ENCODE assay signal across 1 cellular context in the genomic region with DNA sequence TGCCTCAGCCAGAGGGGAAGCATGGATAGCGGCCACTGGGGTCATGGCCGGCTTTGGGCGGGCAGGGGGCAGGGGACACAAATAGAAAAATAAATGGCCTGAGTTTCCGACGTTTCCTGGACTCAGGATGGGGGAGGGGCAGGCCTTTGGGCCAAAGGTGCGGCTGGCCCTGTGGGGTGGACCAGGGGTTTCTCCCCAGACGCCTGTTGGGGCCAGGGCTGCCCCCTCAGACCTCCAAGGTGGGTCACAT.
TF ChIP-seq lines count a peak whose summit lies in the region.

No MANE protein-coding gene starts in this region.

TF ChIP-seq in GM23338, 12 proteins besides CTCF, POLR2A, EP300 and RAD21 (continued from another document):
- no peak for TF ChIP-seq REST (IDR thresholded peaks at IDR 0.05; ENCODE audit: unreplicated experiment)
- no peak for TF ChIP-seq ZNF462 (CRISPR knock-in tag; IDR thresholded peaks at IDR 0.05)
- TF ChIP-seq ZNF331 (CRISPR knock-in tag; IDR thresholded peaks at IDR 0.05; ENCODE audit: low read depth), result no peak
- TF ChIP-seq NANOG (IDR thresholded peaks at IDR 0.05; ENCODE audit: borderline replicate concordance), result no peak
- TF ChIP-seq EZH2phosphoT487 (IDR thresholded peaks at IDR 0.05; ENCODE audit: unreplicated experiment), result no peak
- TF ChIP-seq STAT1 (IDR thresholded peaks at IDR 0.05; ENCODE audit: unreplicated experiment), result no peak
